22 cellular contexts compared by ENCODE assay signal in the genomic region with DNA sequence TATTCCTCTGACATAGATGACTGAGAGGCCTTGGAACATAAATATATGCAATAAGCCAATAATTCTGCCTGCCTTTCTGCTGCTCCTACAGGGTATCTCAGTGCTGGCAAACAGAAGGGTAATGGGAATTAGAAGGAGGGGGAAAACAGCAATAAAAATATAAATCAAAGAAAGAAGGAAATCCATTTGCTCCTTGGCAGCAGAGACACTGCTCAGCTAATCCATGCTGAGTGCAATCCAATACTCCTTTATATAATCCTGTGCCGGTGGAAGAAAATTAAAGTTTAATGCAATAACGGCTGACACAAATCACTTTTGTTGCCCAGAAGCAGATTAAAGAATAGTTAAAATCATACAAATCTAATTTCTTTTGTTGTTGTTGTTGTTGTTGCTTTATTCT.
"Had no signal": no experiment of that assay in that cellular context is flagged by ENCODE, and none has a peak within 500 bp of the region (broad histone marks: within the 10 kb centered on the region; RNA-seq: fewer than 3 reads in every experiment).

No MANE protein-coding gene starts in this region.

- H3K27ac Mint-ChIP-seq: activated naive CD8-positive, alpha-beta T cell treated with anti-CD3 and anti-CD28 coated beads for 36 hours; effector memory CD8-positive, alpha-beta T cell; natural killer cell; stimulated activated effector memory CD8-positive, alpha-beta T cell treated with anti-CD3 and anti-CD28 coated beads, Interleukin-12 subunit alpha, Interleukin-12 subunit beta, amount 100 ng/mL, for 72 hours; WTC11 had no signal

- H3K9me3 Mint-ChIP-seq: activated naive CD8-positive, alpha-beta T cell treated with anti-CD3 and anti-CD28 coated beads for 36 hours; stimulated activated effector memory CD8-positive, alpha-beta T cell treated with anti-CD3 and anti-CD28 coated beads, Interleukin-12 subunit alpha, Interleukin-12 subunit beta, amount 100 ng/mL, for 72 hours had no signal

- DNase-seq: activated CD8-positive, alpha-beta memory T cell treated with anti-CD3 and anti-CD28 coated beads for 24 hours; activated CD8-positive, alpha-beta memory T cell treated with anti-CD3 and anti-CD28 coated beads, Interleukin-2, amount 50 U/mL, for 4 hours; activated naive CD4-positive, alpha-beta T cell treated with Interleukin-2 at 50 U/mL for 16 hours; activated naive CD8-positive, alpha-beta T cell treated with anti-CD3 and anti-CD28 coated beads for 36 hours; activated T-cell treated with anti-CD3 and anti-CD28 coated beads, Interleukin-2, amount 50 U/mL, for 48 hours; colonic mucosa; dorsolateral prefrontal cortex; effector memory CD8-positive, alpha-beta T cell; hippocampal formation; mammary epithelial cell; midbrain; natural killer cell; right lobe of liver; stimulated activated CD4-positive, alpha-beta T cell treated with anti-CD3 and anti-CD28 coated beads, Interleukin-2, amount 100 ng/mL, for 24 hours; T-helper 9 cell; transverse colon had no signal

- ATAC-seq: effector memory CD8-positive, alpha-beta T cell; esophagus mucosa; natural killer cell; stimulated activated effector memory CD8-positive, alpha-beta T cell treated with anti-CD3 and anti-CD28 coated beads, Interleukin-12 subunit alpha, Interleukin-12 subunit beta, amount 100 ng/mL, for 72 hours had no signal

- H3K4me1 Mint-ChIP-seq: activated naive CD8-positive, alpha-beta T cell treated with anti-CD3 and anti-CD28 coated beads for 36 hours; central memory CD8-positive, alpha-beta T cell; natural killer cell; stimulated activated effector memory CD8-positive, alpha-beta T cell treated with anti-CD3 and anti-CD28 coated beads, Interleukin-12 subunit alpha, Interleukin-12 subunit beta, amount 100 ng/mL, for 72 hours; WTC11 had no signal

- H3K4me3 Mint-ChIP-seq: activated naive CD8-positive, alpha-beta T cell treated with anti-CD3 and anti-CD28 coated beads for 36 hours; central memory CD8-positive, alpha-beta T cell; effector memory CD8-positive, alpha-beta T cell; natural killer cell; stimulated activated effector memory CD8-positive, alpha-beta T cell treated with anti-CD3 and anti-CD28 coated beads, Interleukin-12 subunit alpha, Interleukin-12 subunit beta, amount 100 ng/mL, for 72 hours; WTC11 had no signal

- H3K36me3 Mint-ChIP-seq: natural killer cell; stimulated activated effector memory CD8-positive, alpha-beta T cell treated with anti-CD3 and anti-CD28 coated beads, Interleukin-12 subunit alpha, Interleukin-12 subunit beta, amount 100 ng/mL, for 72 hours; WTC11 had no signal

- H3K27me3 Mint-ChIP-seq: activated naive CD8-positive, alpha-beta T cell treated with anti-CD3 and anti-CD28 coated beads for 36 hours; central memory CD8-positive, alpha-beta T cell; effector memory CD8-positive, alpha-beta T cell had no signal

- H3K4me3 ChIP-seq: breast epithelium, colonic mucosa, dorsolateral prefrontal cortex, right lobe of liver, skin epidermis, transverse colon had no signal
